12 cellular contexts compared by ENCODE assay signal in genomic region chr1:17118268-17118667, GRCh38. TPM values are rescaled to one million over a fixed set of nuclear protein-coding genes. Genes with fewer than 3 reads are reported as not detected.
DNase-seq lines count a peak whose midpoint lies in the region; ATAC-seq and TF ChIP-seq lines count a peak whose summit lies in the region.
"Had no signal": no experiment of that assay in that cellular context is flagged by ENCODE, and none has a peak within 500 bp of the region (broad histone marks: within the 10 kb centered on the region; RNA-seq: fewer than 3 reads in every experiment).

No MANE protein-coding gene starts in this region.

- no peak for DNase-seq in CD8-positive, alpha-beta T cell
- no peak for DNase-seq in SJCRH30
- DNase-seq in iPS DF 6.9 (ENCODE audit: low read depth, low spot score) = no peak
- no peak for DNase-seq in neuronal stem cell (ENCODE audit: low spot score)
- no peak for DNase-seq in activated CD4-positive, CD25-positive, alpha-beta regulatory T cell treated with anti-CD3 and anti-CD28 coated beads, Interleukin-2, amount 50 U/mL, for 72 hours
- no peak for DNase-seq in AG20443 (ENCODE audit: low spot score)
- DNase-seq in H4 (ENCODE audit: low spot score) = no peak
- DNase-seq in NCI-H187 (lab: John Stamatoyannopoulos, UW) = no peak
- DNase-seq: GDM1, left ventricle myocardium superior, right lobe of liver, SIG-M5 had no signal

- H3K27me3 ChIP-seq in CD8-positive, alpha-beta T cell (ENCODE audit: insufficient read depth, low read length) = peaks cover 15% of the 10 kb centered on the region
- H3K27me3 ChIP-seq in SJCRH30 (no peaks in the 10 kb centered on the region), iPS DF 6.9 (ENCODE audit: control insufficient read depth, insufficient read depth, low read length) (peaks cover 15% of the 10 kb centered on the region; the same call in 1 of the 2 replicates), neuronal stem cell (ENCODE audit: control insufficient read depth in 3 of 3, insufficient read depth in 3 of 3, low read depth in 1 of 3, low read length in 3 of 3) (peaks cover 3 to 87% (median 31%) of the 10 kb centered on the region in 3 experiments)

- H3K4me2 ChIP-seq in neuronal stem cell (ENCODE audit: insufficient read depth, low read length, poor library complexity, severe bottlenecking) = no peak overlapping the region

- H3K18ac ChIP-seq in neuronal stem cell (ENCODE audit: low read length) = no peak overlapping the region

- no peak overlapping the region for H3K4ac ChIP-seq in neuronal stem cell (ENCODE audit: low read length)

- H3K4me1 Mint-ChIP-seq in CD8-positive, alpha-beta T cell (ENCODE audit: low read depth) = peaks cover 7% of the 10 kb centered on the region

- no peak overlapping the region for H2AK5ac ChIP-seq in neuronal stem cell (ENCODE audit: low read depth, low read length)

- H3K27ac Mint-ChIP-seq in CD8-positive, alpha-beta T cell = no peak overlapping the region

- no peak overlapping the region for H2BK120ac ChIP-seq in neuronal stem cell (ENCODE audit: low read depth, low read length)

- no peak for ATAC-seq in CD8-positive, alpha-beta T cell
- ATAC-seq: left ventricle myocardium superior, right lobe of liver had no signal

- no peak overlapping the region for H3K14ac ChIP-seq in neuronal stem cell (ENCODE audit: low read length)

- no peak overlapping the region for H4K91ac ChIP-seq in neuronal stem cell (ENCODE audit: low read depth, low read length, poor library complexity)

- H3K27me3 Mint-ChIP-seq in CD8-positive, alpha-beta T cell (ENCODE audit: low read depth) = peaks cover 41% of the 10 kb centered on the region

- no CpG with 5 or more reads among the region's 7 CpGs for WGBS in iPS DF 6.9 (ENCODE audit: insufficient coverage, insufficient read length)
- no CpG with 5 or more reads among the region's 7 CpGs for WGBS in neuronal stem cell (ENCODE audit: extremely low coverage in 2 of 2, insufficient read length in 2 of 2, insufficient replicate concordance in 1 of 2), 2 donors

- no peak overlapping the region for H3K9ac ChIP-seq in neuronal stem cell (ENCODE audit: low read depth, low read length, poor library complexity)

- no peaks in the 10 kb centered on the region for H3K36me3 ChIP-seq in CD8-positive, alpha-beta T cell (ENCODE audit: insufficient read depth, low read length)
- no peaks in the 10 kb centered on the region for H3K36me3 ChIP-seq in SJCRH30
- H3K36me3 ChIP-seq in iPS DF 6.9 (ENCODE audit: control insufficient read depth, insufficient read depth, low read length) = no peaks in the 10 kb centered on the region
- H3K36me3 ChIP-seq in neuronal stem cell (replicated peaks in 1 of 2; ENCODE audit: control insufficient read depth in 2 of 2, insufficient read depth in 2 of 2, low read length in 2 of 2) = no peaks in the 10 kb centered on the region
- H3K36me3 ChIP-seq: right lobe of liver had no signal

- H2BK15ac ChIP-seq in neuronal stem cell (ENCODE audit: low read length) = peak overlapping the region; percentile 32

- H3K4me3 ChIP-seq in CD8-positive, alpha-beta T cell (ENCODE audit: low read depth, low read length) = no peak overlapping the region
- H3K4me3 ChIP-seq in SJCRH30 (peak overlapping the region; percentile 38), iPS DF 6.9 (ENCODE audit: low read length) (peak overlapping the region; percentile 74; the same call in 1 of the 2 replicates), neuronal stem cell (ENCODE audit: low read length in 2 of 2) (no peak overlapping the region)

- no peak overlapping the region for H3K27ac ChIP-seq in CD8-positive, alpha-beta T cell (ENCODE audit: low read depth, low read length)
- H3K27ac ChIP-seq in SJCRH30 (peak overlapping the region; percentile 14; the same call in 1 of the 2 replicates), iPS DF 6.9 (ENCODE audit: low read length) (no peak overlapping the region), neuronal stem cell (replicated peaks; ENCODE audit: low read length) (no peak overlapping the region)
- H3K27ac ChIP-seq: right lobe of liver had no signal

- TF ChIP-seq CTCF in CD8-positive, alpha-beta T cell (IDR thresholded peaks at IDR 0.05) = no peak

- H3K4me3 Mint-ChIP-seq in CD8-positive, alpha-beta T cell = peak overlapping the region; percentile 15

- no peak overlapping the region for H4K8ac ChIP-seq in neuronal stem cell (ENCODE audit: low read depth, low read length)

- H2BK5ac ChIP-seq in neuronal stem cell (ENCODE audit: low read length) = no peak overlapping the region

- H3K9me3 Mint-ChIP-seq in CD8-positive, alpha-beta T cell = no peaks in the 10 kb centered on the region

- no peak overlapping the region for H2AFZ ChIP-seq in neuronal stem cell (ENCODE audit: low read length)

- intact Hi-C loops in CD8-positive, alpha-beta T cell (cut with DNase I, micrococcal nuclease) = no loop called here

- H3K4me1 ChIP-seq in CD8-positive, alpha-beta T cell (ENCODE audit: insufficient read depth, low read length) = peaks cover 12% of the 10 kb centered on the region
- H3K4me1 ChIP-seq in SJCRH30 (peaks cover 76% of the 10 kb centered on the region), iPS DF 6.9 (ENCODE audit: control insufficient read depth, insufficient read depth, low read length) (no peaks in the 10 kb centered on the region), neuronal stem cell (ENCODE audit: control insufficient read depth in 2 of 2, insufficient read depth in 1 of 2, low read depth in 1 of 2, low read length in 2 of 2) (peaks cover 0 to 10% of the 10 kb centered on the region in 2 donors)
- H3K4me1 ChIP-seq: right lobe of liver had no signal

- POLR2A ChIA-PET in CD8-positive, alpha-beta T cell (lab: Charles Lee) = no interaction called here

- CTCF ChIA-PET in CD8-positive, alpha-beta T cell (lab: Charles Lee) = interaction anchor here (14.5 kb wide), 1 partner anchor 121 kb away, joined by 322 read pairs; no protein-coding TSS in a partner anchor

- H3K23ac ChIP-seq in neuronal stem cell (ENCODE audit: low read depth, low read length, poor library complexity) = no peak overlapping the region

- H3K9me3 ChIP-seq in CD8-positive, alpha-beta T cell (ENCODE audit: low read length) = no peaks in the 10 kb centered on the region
- H3K9me3 ChIP-seq in SJCRH30 (replicated peaks) (no peaks in the 10 kb centered on the region), iPS DF 6.9 (ENCODE audit: control insufficient read depth, insufficient read depth, low read length) (no peaks in the 10 kb centered on the region), neuronal stem cell (replicated peaks in 1 of 2; ENCODE audit: control insufficient read depth in 2 of 2, insufficient read depth in 1 of 2, low read depth in 1 of 2, low read length in 2 of 2) (no peaks in the 10 kb centered on the region)
- H3K9me3 ChIP-seq: right lobe of liver had no signal

- H2BK12ac ChIP-seq in neuronal stem cell (ENCODE audit: low read length) = no peak overlapping the region

- no peaks in the 10 kb centered on the region for H3K36me3 Mint-ChIP-seq in CD8-positive, alpha-beta T cell

- no peaks in the 10 kb centered on the region for H3K79me1 ChIP-seq in neuronal stem cell (ENCODE audit: low read depth, low read length)

RNA-seq across cellular contexts. Expression of gene PADI2, which starts 1.0 kb away (rescaled TPM):
- not detected for total RNA-seq in CD8-positive, alpha-beta T cell
- 4.3 and 4.6 TPM in 2 replicates for total RNA-seq in SJCRH30 (2014; rRNA removed; shearing (Covaris generic))
- 0.43 TPM for polyA plus RNA-seq in neuronal stem cell (2013, experiment 1 of 2)
- polyA plus RNA-seq in neuronal stem cell (2013, experiment 2 of 2) = 0.64 TPM
- total RNA-seq in H4 (2014; rRNA removed; shearing (Covaris generic)) = 0.08 and 0.12 TPM in 2 replicates

Comparison
In these comparisons a context has a peak if more than half of its experiments do, and no peak if none do; other contexts are left out.
1. H3K4me3 ChIP-seq: peak in SJCRH30 (single experiment) and iPS DF 6.9 (single experiment); none in CD8-positive, alpha-beta T cell (single experiment) and neuronal stem cell (0 of 2).